ENCODE assay signal across 12 cellular contexts in the genomic region with DNA sequence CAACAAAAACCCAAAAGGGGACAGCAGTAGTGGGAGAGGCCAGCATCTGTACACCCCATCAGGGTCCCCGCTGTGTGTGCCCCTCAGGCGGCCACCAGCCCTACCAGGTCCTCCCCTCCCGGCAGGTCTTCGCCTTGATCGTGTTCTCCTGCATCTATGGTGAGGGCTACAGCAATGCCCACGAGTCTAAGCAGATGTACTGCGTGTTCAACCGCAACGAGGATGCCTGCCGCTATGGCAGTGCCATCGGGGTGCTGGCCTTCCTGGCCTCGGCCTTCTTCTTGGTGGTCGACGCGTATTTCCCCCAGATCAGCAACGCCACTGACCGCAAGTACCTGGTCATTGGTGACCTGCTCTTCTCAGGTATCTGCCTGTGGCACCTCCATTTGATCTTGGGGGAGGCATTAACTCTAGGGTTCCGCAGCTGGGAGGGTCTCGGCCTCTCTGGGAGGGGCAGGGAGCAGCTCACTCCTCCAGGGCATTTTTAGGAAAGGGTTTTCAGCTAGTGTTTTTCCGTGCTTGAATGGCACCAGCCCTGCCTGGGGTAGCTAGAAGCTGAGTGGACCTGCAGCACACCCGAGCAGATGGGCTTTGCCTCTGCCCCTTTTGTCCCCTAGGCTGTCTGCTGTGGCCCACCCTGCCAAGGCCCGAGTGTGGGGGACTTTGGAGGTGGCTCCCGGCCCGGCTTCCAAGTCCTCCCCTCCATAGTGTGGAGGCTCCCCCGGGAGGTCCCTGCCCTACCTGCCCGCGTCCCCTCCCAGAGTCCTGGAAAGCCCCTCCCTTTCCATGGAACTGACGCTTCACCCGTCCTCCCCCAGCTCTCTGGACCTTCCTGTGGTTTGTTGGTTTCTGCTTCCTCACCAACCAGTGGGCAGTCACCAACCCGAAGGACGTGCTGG. TPM values are rescaled to one million over a fixed set of nuclear protein-coding genes. Genes with fewer than 3 reads are reported as not detected.
DNase-seq lines count a peak whose midpoint lies in the region; FAIRE-seq and TF ChIP-seq lines count a peak whose summit lies in the region.
"Had no signal": no experiment of that assay in that cellular context is flagged by ENCODE, and none has a peak within 500 bp of the region (broad histone marks: within the 10 kb centered on the region; RNA-seq: fewer than 3 reads in every experiment).

No MANE protein-coding gene starts in this region.

- peaks cover 4% of the 10 kb centered on the region for H3K4me1 ChIP-seq in astrocyte (ENCODE audit: insufficient read depth, low read length)
- peaks cover 4% of the 10 kb centered on the region for H3K4me1 ChIP-seq in osteoblast (ENCODE audit: insufficient read depth, low read length)

- no peak overlapping the region for H3K4me2 ChIP-seq in astrocyte (ENCODE audit: low read length)
- no peak overlapping the region for H3K4me2 ChIP-seq in osteoblast (ENCODE audit: insufficient read depth, low read length)

- no peak for FAIRE-seq in astrocyte (lab: Jason Lieb, UNC)
- FAIRE-seq in frontal cortex (lab: Jason Lieb, UNC) = no peak

- H3K4me3 Mint-ChIP-seq in Calu3 (ENCODE audit: low read depth, unreplicated experiment) (peak overlapping the region; percentile 23), IgD-negative memory B cell (peak overlapping the region; percentile 77 to 91 (median 86)), astrocyte (ENCODE audit: unreplicated experiment) (peak overlapping the region; percentile 69)

- H2AFZ ChIP-seq in astrocyte (ENCODE audit: low read depth, low read length) = no peak overlapping the region
- H2AFZ ChIP-seq in osteoblast (ENCODE audit: low read length) = no peak overlapping the region

- H3K4me3 ChIP-seq in astrocyte (ENCODE audit: insufficient read depth, low read depth, low read length) (no peak overlapping the region), osteoblast (ENCODE audit: insufficient read depth, low read length) (no peak overlapping the region)
- H3K4me3 ChIP-seq: HAP-1, MG63 had no signal

- H3K9me3 ChIP-seq in astrocyte (ENCODE audit: insufficient read depth, low read depth, low read length) (no peaks in the 10 kb centered on the region), osteoblast (ENCODE audit: low read depth, low read length) (no peaks in the 10 kb centered on the region)
- H3K9me3 ChIP-seq: HAP-1, MG63 had no signal

- H3K9me3 Mint-ChIP-seq in Calu3 (ENCODE audit: low read depth, unreplicated experiment) (no peaks in the 10 kb centered on the region), IgD-negative memory B cell (no peaks in the 10 kb centered on the region), astrocyte (ENCODE audit: unreplicated experiment) (no peaks in the 10 kb centered on the region)

- DNase-seq in Calu3 (no peak), astrocyte (ENCODE audit: low read depth) (no peak), osteoblast (ENCODE audit: insufficient read length, low spot score, missing footprints) (peak; percentile 54), cerebellar cortex (ENCODE audit: low spot score) (no peak), OCI-M2 (lab: John Stamatoyannopoulos, UW; ENCODE audit: unreplicated experiment) (no peak), frontal cortex (ENCODE audit: low spot score in 2 of 2) (no peak)
- DNase-seq: MG63, NCI-H510A treated with DMSO at 0.1 percent for 48 hours, posterior cingulate gyrus had no signal

- H4K20me1 ChIP-seq in astrocyte (ENCODE audit: insufficient read depth, low read length) = peaks cover 16% of the 10 kb centered on the region
- H4K20me1 ChIP-seq in osteoblast (ENCODE audit: insufficient read depth, low read length) = peaks cover 8% of the 10 kb centered on the region

- H3K27ac Mint-ChIP-seq in Calu3 (ENCODE audit: unreplicated experiment) (peak overlapping the region; percentile 87), IgD-negative memory B cell (peak overlapping the region in 2 of 3 donors; percentile 80 to 98), astrocyte (ENCODE audit: unreplicated experiment) (no peak overlapping the region)

- H3K9ac ChIP-seq in astrocyte (ENCODE audit: low read length) = no peak overlapping the region

- no peaks in the 10 kb centered on the region for H3K79me2 ChIP-seq in astrocyte (ENCODE audit: insufficient read depth, low read length)
- no peaks in the 10 kb centered on the region for H3K79me2 ChIP-seq in osteoblast (ENCODE audit: insufficient read depth, low read length)

- H3K4me1 Mint-ChIP-seq in Calu3 (ENCODE audit: low read depth, unreplicated experiment) = peaks cover 45% of the 10 kb centered on the region
- peaks cover 35 to 54% (median 47%) of the 10 kb centered on the region in 3 donors for H3K4me1 Mint-ChIP-seq in IgD-negative memory B cell
- H3K4me1 Mint-ChIP-seq in astrocyte (ENCODE audit: low read depth, unreplicated experiment) = peaks cover 6% of the 10 kb centered on the region

- H3K36me3 ChIP-seq in astrocyte (ENCODE audit: insufficient read depth, low read length) (no peaks in the 10 kb centered on the region), osteoblast (ENCODE audit: insufficient read depth, low read length) (peaks cover 3% of the 10 kb centered on the region)

- intact Hi-C loops in Calu3 (cut with micrococcal nuclease; ENCODE audit: unreplicated experiment) = no loop called here

- TSS peak; percentile 16 for BruUV-seq in Calu3 (replicated peaks; lab: Mats Ljungman, UMichigan)

- CTCF ChIA-PET in Calu3 (lab: Charles Lee) = interaction anchor here (0.6 kb wide), 1 partner anchor 193 kb away, joined by 4 read pairs; no protein-coding TSS in a partner anchor

- H3K27me3 ChIP-seq in astrocyte (ENCODE audit: insufficient read depth, low read length) (no peaks in the 10 kb centered on the region), osteoblast (ENCODE audit: insufficient read depth, low read length) (no peaks in the 10 kb centered on the region)
- H3K27me3 ChIP-seq: MG63 had no signal

- H3K27ac ChIP-seq in astrocyte (ENCODE audit: low read depth, low read length) = no peak overlapping the region
- no peak overlapping the region for H3K27ac ChIP-seq in osteoblast (ENCODE audit: low read depth, low read length)

- H3K27me3 Mint-ChIP-seq in Calu3 (ENCODE audit: unreplicated experiment) = no peaks in the 10 kb centered on the region
- peaks cover 1% of the 10 kb centered on the region for H3K27me3 Mint-ChIP-seq in IgD-negative memory B cell
- peaks cover 2% of the 10 kb centered on the region for H3K27me3 Mint-ChIP-seq in astrocyte (ENCODE audit: low read depth, unreplicated experiment)

- H3K36me3 Mint-ChIP-seq in Calu3 (ENCODE audit: insufficient read depth, unreplicated experiment) (peaks cover 64% of the 10 kb centered on the region), IgD-negative memory B cell (no peaks in the 10 kb centered on the region), astrocyte (ENCODE audit: low read depth, unreplicated experiment) (peaks cover 9% of the 10 kb centered on the region)

- TF ChIP-seq CTCF in Calu3 (IDR thresholded peaks at IDR 0.05; ENCODE audit: unreplicated experiment) (no peak), astrocyte (IDR thresholded peaks at IDR 0.05; ENCODE audit: insufficient read depth, low read depth, low read length) (no peak), osteoblast (IDR thresholded peaks at IDR 0.05; ENCODE audit: extremely low read depth, low read depth, low read length) (no peak)

RNA-seq across cellular contexts. Expression of gene SYNGR2, which starts 2.6 kb away (rescaled TPM):
- total RNA-seq in Calu3 (2022) = 204 and 229 TPM in 2 replicates
- 633 TPM for polyA plus RNA-seq in IgD-negative memory B cell
- total RNA-seq in astrocyte = 75.0 and 82.2 TPM in 2 replicates
- 1.5 and 3.3 TPM in 2 replicates for total RNA-seq in osteoblast
- 6.1 TPM for total RNA-seq in frontal cortex

RNA-seq across cellular contexts. Expression of gene TK1, which starts 15.9 kb away (rescaled TPM):
- total RNA-seq in Calu3 (2022) = 89.7 and 95.3 TPM in 2 replicates
- polyA plus RNA-seq in IgD-negative memory B cell = 7.0 TPM
- 5.2 and 7.5 TPM in 2 replicates for total RNA-seq in astrocyte
- total RNA-seq in osteoblast = 17.7 and 23.9 TPM in 2 replicates
- 3.7 TPM for total RNA-seq in frontal cortex

RNA-seq across cellular contexts. Expression of gene AFMID, which starts 16.2 kb away (rescaled TPM):
- 28.5 and 30.8 TPM in 2 replicates for total RNA-seq in Calu3 (2022)
- polyA plus RNA-seq in IgD-negative memory B cell = 21.3 TPM
- total RNA-seq in astrocyte = 48.5 and 53.7 TPM in 2 replicates
- total RNA-seq in osteoblast = 20.0 and 23.2 TPM in 2 replicates
- total RNA-seq in frontal cortex = 33.4 TPM

RNA-seq across cellular contexts. Expression of gene C17orf99, which starts 24.8 kb away (rescaled TPM):
- total RNA-seq in Calu3 (2022) (not detected in 2 replicates), astrocyte (not detected in 2 replicates), osteoblast (not detected in 2 replicates), frontal cortex (2.0 TPM)
- not detected for polyA plus RNA-seq in IgD-negative memory B cell
- polyA plus RNA-seq: adipose tissue had no signal

RNA-seq across cellular contexts. Expression of gene TMC8, which starts 40.4 kb away (rescaled TPM):
- total RNA-seq in Calu3 (2022) = 1.1 and 2.1 TPM in 2 replicates
- 97.5 TPM for polyA plus RNA-seq in IgD-negative memory B cell
- total RNA-seq in astrocyte = 0.27 and 0.38 TPM in 2 replicates
- total RNA-seq in osteoblast = not detected in 2 replicates
- total RNA-seq in frontal cortex = 0.41 TPM

Comparison
In these comparisons a context has a peak if more than half of its experiments do, and no peak if none do; other contexts are left out.
1. H3K4me3 Mint-ChIP-seq: peak in every context shown above with its lines; median percentile 86 in IgD-negative memory B cell; 69 in astrocyte; 23 in Calu3.
2. RNA of gene SYNGR2, which starts 2.6 kb away (total RNA-seq): 204 to 229 TPM in Calu3 and 75.0 to 82.2 TPM in astrocyte; 6.1 TPM in frontal cortex (single experiment) and 1.5 to 3.3 TPM in osteoblast; every median in the first group is over 10 times any median in the second.